Comparison of ENCODE assay signal across 21 cellular contexts in genomic region chr18:55748227-55748738, GRCh38.
A peak's percentile ranks its signal among the peaks of the same experiment; 100 is the strongest.
DNase-seq lines count a peak whose midpoint lies in the region; ATAC-seq and TF ChIP-seq lines count a peak whose summit lies in the region.
"Had no signal": no experiment of that assay in that cellular context is flagged by ENCODE, and none has a peak within 500 bp of the region (broad histone marks: within the 10 kb centered on the region; RNA-seq: fewer than 3 reads in every experiment).

No MANE protein-coding gene starts in this region.

- no peak for TF ChIP-seq POLR2A in erythroblast (IDR thresholded peaks at IDR 0.05; ENCODE audit: low read length)

- ATAC-seq in GM18517 (IDR thresholded peaks at IDR 0.05; ENCODE audit: unreplicated experiment): no peak
- ATAC-seq: GM12878, Panc1 had no signal

- no peak overlapping the region for H4K5ac ChIP-seq in H9 (ENCODE audit: insufficient read length, low read depth, low read length)

- H3K9me3 Mint-ChIP-seq in H9: no peaks in the 10 kb centered on the region

- H3K79me2 ChIP-seq in H9 (ENCODE audit: insufficient read depth, low read length) (no peaks in the 10 kb centered on the region), trophoblast cell (ENCODE audit: control insufficient read depth, insufficient read depth, low read length, poor library complexity) (no peaks in the 10 kb centered on the region), MM.1S (ENCODE audit: low read length) (no peaks in the 10 kb centered on the region)

- H3K23ac ChIP-seq in H9 (ENCODE audit: insufficient read length, low read depth, low read length) (no peak overlapping the region), trophoblast cell (ENCODE audit: low read length) (no peak overlapping the region)

- no peak overlapping the region for H4K91ac ChIP-seq in H9 (ENCODE audit: insufficient read length, low read depth, low read length)
- H4K91ac ChIP-seq in trophoblast cell (ENCODE audit: low read depth, low read length): no peak overlapping the region

- H4K20me1 ChIP-seq in H9 (ENCODE audit: control insufficient read depth, insufficient read depth, insufficient read length) (no peaks in the 10 kb centered on the region), MM.1S (ENCODE audit: insufficient read depth, low read length) (no peaks in the 10 kb centered on the region)

- no peaks in the 10 kb centered on the region for H3K27me3 Mint-ChIP-seq in H9 (ENCODE audit: low read depth)
- H3K27me3 Mint-ChIP-seq: CD4-positive, alpha-beta memory T cell had no signal

- H3K4me3 ChIP-seq in trophoblast cell (ENCODE audit: low read depth, low read length) (no peak overlapping the region), MM.1S (ENCODE audit: low read length) (no peak overlapping the region), ascending aorta (no peak overlapping the region)
- H3K4me3 ChIP-seq: GM12878 had no signal

- no peaks in the 10 kb centered on the region for H3K9me2 ChIP-seq in MM.1S (replicated peaks; ENCODE audit: insufficient read depth, low read length)
- H3K9me2 ChIP-seq: SK-N-SH had no signal

- H3K18ac ChIP-seq in H9 (ENCODE audit: insufficient read length, low read depth, low read length) (no peak overlapping the region), trophoblast cell (ENCODE audit: low read length) (no peak overlapping the region)

- no peak overlapping the region for H3K56ac ChIP-seq in H9 (ENCODE audit: insufficient read length, low read depth, low read length)

- no peak overlapping the region for H2BK120ac ChIP-seq in H9 (ENCODE audit: low read depth, low read length, poor library complexity, severe bottlenecking)
- no peak overlapping the region for H2BK120ac ChIP-seq in trophoblast cell (ENCODE audit: insufficient read depth, low read length, poor library complexity)

- H3K36me3 Mint-ChIP-seq in H9 (ENCODE audit: insufficient read depth in 1 of 3, low read depth in 3 of 3): no peaks in the 10 kb centered on the region
- H3K36me3 Mint-ChIP-seq: CD4-positive, alpha-beta memory T cell had no signal

- H3K27ac ChIP-seq in H9 (ENCODE audit: insufficient read length, low read depth, low read length) (no peak overlapping the region), trophoblast cell (ENCODE audit: low read depth, low read length) (peak overlapping the region; percentile 20), MM.1S (ENCODE audit: low read length) (no peak overlapping the region), ascending aorta (no peak overlapping the region)

- H2BK20ac ChIP-seq in H9 (ENCODE audit: low read depth, low read length, poor library complexity, severe bottlenecking): no peak overlapping the region

- H3K4me3 Mint-ChIP-seq in H9: no peak overlapping the region
- H3K4me3 Mint-ChIP-seq: CD4-positive, alpha-beta memory T cell had no signal

- H3K4me1 Mint-ChIP-seq in H9: peaks cover 8 to 14% of the 10 kb centered on the region in 2 experiments
- H3K4me1 Mint-ChIP-seq: CD4-positive, alpha-beta memory T cell had no signal

- H3K9ac ChIP-seq in H9 (ENCODE audit: extremely low read depth, insufficient read length, low read length): no peak overlapping the region
- H3K9ac ChIP-seq in trophoblast cell (ENCODE audit: low read length): no peak overlapping the region
- no peak overlapping the region for H3K9ac ChIP-seq in MM.1S (ENCODE audit: low read length)
- H3K9ac ChIP-seq: SK-N-SH had no signal

- TF ChIP-seq CTCF in H9 (conservative IDR thresholded peaks at IDR 0.05): no peak
- no peak for TF ChIP-seq CTCF in MM.1S (IDR thresholded peaks at IDR 0.05; ENCODE audit: low read length)
- no peak for TF ChIP-seq CTCF in ascending aorta (IDR thresholded peaks at IDR 0.05)

- H2AK5ac ChIP-seq in H9 (ENCODE audit: insufficient read length, low read length) (no peak overlapping the region), trophoblast cell (ENCODE audit: low read length) (no peak overlapping the region)

- H2AFZ ChIP-seq in H9 (ENCODE audit: low read length) (no peak overlapping the region), trophoblast cell (ENCODE audit: insufficient read depth, low read length, poor library complexity) (no peak overlapping the region), MM.1S (ENCODE audit: low read length) (no peak overlapping the region)

- H4K8ac ChIP-seq in H9 (replicated peaks; ENCODE audit: insufficient read length, low read depth, low read length) (no peak overlapping the region), trophoblast cell (ENCODE audit: low read depth, low read length) (no peak overlapping the region)

- H3K79me1 ChIP-seq in H9 (ENCODE audit: insufficient read depth, low read depth, low read length, poor library complexity, severe bottlenecking): no peaks in the 10 kb centered on the region
- H3K79me1 ChIP-seq in trophoblast cell (ENCODE audit: low read length): peaks cover 3% of the 10 kb centered on the region

- H3K36me3 ChIP-seq in trophoblast cell (ENCODE audit: control insufficient read depth in 1 of 2, insufficient read depth in 2 of 2, low read length in 2 of 2): no peaks in the 10 kb centered on the region
- H3K36me3 ChIP-seq in MM.1S (replicated peaks; ENCODE audit: insufficient read depth, low read length): no peaks in the 10 kb centered on the region
- H3K36me3 ChIP-seq in ascending aorta: no peaks in the 10 kb centered on the region

- H2BK12ac ChIP-seq in H9 (ENCODE audit: insufficient read length, low read depth, low read length) (no peak overlapping the region), trophoblast cell (ENCODE audit: low read length) (no peak overlapping the region)

- intact Hi-C loops in ascending aorta (cut with DNase I): no loop called here

- no peaks in the 10 kb centered on the region for H3K9me3 ChIP-seq in H9 (ENCODE audit: control insufficient read depth, low read depth, low read length)
- no peaks in the 10 kb centered on the region for H3K9me3 ChIP-seq in trophoblast cell (ENCODE audit: insufficient read depth, low read depth, low read length)
- no peaks in the 10 kb centered on the region for H3K9me3 ChIP-seq in MM.1S (replicated peaks; ENCODE audit: insufficient read depth, low read length)
- no peaks in the 10 kb centered on the region for H3K9me3 ChIP-seq in ascending aorta
- H3K9me3 ChIP-seq: SK-N-SH had no signal

- H3K23me2 ChIP-seq in H9 (ENCODE audit: insufficient read length, low read depth, low read length, poor library complexity, severe bottlenecking): no peaks in the 10 kb centered on the region

- H3K27me3 ChIP-seq in H9 (ENCODE audit: insufficient read depth, low read length): no peaks in the 10 kb centered on the region
- H3K27me3 ChIP-seq in trophoblast cell (ENCODE audit: insufficient read depth, low read length): no peaks in the 10 kb centered on the region
- H3K27me3 ChIP-seq in MM.1S (replicated peaks; ENCODE audit: insufficient read depth, low read length): no peaks in the 10 kb centered on the region
- H3K27me3 ChIP-seq in ascending aorta: no peaks in the 10 kb centered on the region

- no peak overlapping the region for H4K12ac ChIP-seq in trophoblast cell (ENCODE audit: low read depth, low read length)

- H3K14ac ChIP-seq in H9 (ENCODE audit: insufficient read depth, low read length) (no peak overlapping the region), trophoblast cell (ENCODE audit: low read length) (no peak overlapping the region)

- no peaks in the 10 kb centered on the region; the same call in 1 of the 2 replicates for H3K4me1 ChIP-seq in H9 (ENCODE audit: insufficient read depth, low read length)
- peaks cover 6 to 7% of the 10 kb centered on the region in 2 experiments for H3K4me1 ChIP-seq in trophoblast cell (ENCODE audit: control insufficient read depth in 1 of 2, insufficient read depth in 2 of 2, low read length in 2 of 2)
- H3K4me1 ChIP-seq in MM.1S (ENCODE audit: low read length): no peaks in the 10 kb centered on the region
- H3K4me1 ChIP-seq in ascending aorta: no peaks in the 10 kb centered on the region

- H3F3A ChIP-seq in MM.1S (ENCODE audit: insufficient read depth, low read length): no peaks in the 10 kb centered on the region

- no peak overlapping the region for H3T11ph ChIP-seq in H9 (ENCODE audit: low read length)

- H2BK15ac ChIP-seq in H9 (ENCODE audit: low read depth, low read length): no peak overlapping the region

- H3K4me2 ChIP-seq in H9 (ENCODE audit: insufficient read depth, insufficient read length, low read length): no peak overlapping the region
- no peak overlapping the region for H3K4me2 ChIP-seq in trophoblast cell (ENCODE audit: low read length)
- no peak overlapping the region for H3K4me2 ChIP-seq in MM.1S (ENCODE audit: low read depth, low read length)
- H3K4me2 ChIP-seq: SK-N-SH had no signal

- WGBS in H9 (ENCODE audit: extremely low coverage, insufficient read length, low lambda C conversion rate): no CpG with 5 or more reads among the region's 4 CpGs
- WGBS in trophoblast cell (ENCODE audit: extremely low coverage, insufficient coverage, insufficient read length): no CpG with 5 or more reads among the region's 4 CpGs

- peak overlapping the region in 2 of 3 experiments; percentile 13 to 34; a peak in 3 of 7 replicates for H3K27ac Mint-ChIP-seq in H9
- H3K27ac Mint-ChIP-seq: CD4-positive, alpha-beta memory T cell had no signal

- H3K4ac ChIP-seq in H9 (ENCODE audit: low read depth, low read length) (no peak overlapping the region), trophoblast cell (ENCODE audit: low read depth, low read length) (no peak overlapping the region)

- DNase-seq in H9 (no peak), OCI-M1 (lab: John Stamatoyannopoulos, UW) (peak; percentile 97), erythroblast (lab: John Stamatoyannopoulos, UW) (peak; percentile 76 to 94), trophoblast cell (peak; percentile 82 to 84), MM.1S (no peak), SKM-1 (lab: John Stamatoyannopoulos, UW; ENCODE audit: unreplicated experiment) (no peak), ascending aorta (ENCODE audit: low spot score in 2 of 2) (no peak)
- DNase-seq: CD4-positive, alpha-beta memory T cell; DND-41; GDM1; MV-4-11; NCI-H1417 treated with DMSO at 0.1 percent for 48 hours; NCI-H2029 treated with DMSO at 0.1 percent for 48 hours; NCI-H510A treated with DMSO at 0.1 percent for 48 hours; NCI-H82; Right ventricle myocardium superior; SK-N-SH; T-helper 1 cell had no signal

- H2BK5ac ChIP-seq in H9 (ENCODE audit: insufficient read length, low read length) (no peak overlapping the region), trophoblast cell (ENCODE audit: low read depth, low read length, poor library complexity) (peak overlapping the region; percentile 3)

Comparison
In these comparisons a context has a peak if more than half of its experiments do, and no peak if none do; other contexts are left out.
1. DNase-seq: peak in OCI-M1 (single experiment), erythroblast (2 of 2) and trophoblast cell (2 of 2); none in H9 (single experiment), MM.1S (single experiment), SKM-1 (single experiment) and ascending aorta (0 of 2).